Comparison of ENCODE assay signal across 8 cellular contexts in the genomic region with DNA sequence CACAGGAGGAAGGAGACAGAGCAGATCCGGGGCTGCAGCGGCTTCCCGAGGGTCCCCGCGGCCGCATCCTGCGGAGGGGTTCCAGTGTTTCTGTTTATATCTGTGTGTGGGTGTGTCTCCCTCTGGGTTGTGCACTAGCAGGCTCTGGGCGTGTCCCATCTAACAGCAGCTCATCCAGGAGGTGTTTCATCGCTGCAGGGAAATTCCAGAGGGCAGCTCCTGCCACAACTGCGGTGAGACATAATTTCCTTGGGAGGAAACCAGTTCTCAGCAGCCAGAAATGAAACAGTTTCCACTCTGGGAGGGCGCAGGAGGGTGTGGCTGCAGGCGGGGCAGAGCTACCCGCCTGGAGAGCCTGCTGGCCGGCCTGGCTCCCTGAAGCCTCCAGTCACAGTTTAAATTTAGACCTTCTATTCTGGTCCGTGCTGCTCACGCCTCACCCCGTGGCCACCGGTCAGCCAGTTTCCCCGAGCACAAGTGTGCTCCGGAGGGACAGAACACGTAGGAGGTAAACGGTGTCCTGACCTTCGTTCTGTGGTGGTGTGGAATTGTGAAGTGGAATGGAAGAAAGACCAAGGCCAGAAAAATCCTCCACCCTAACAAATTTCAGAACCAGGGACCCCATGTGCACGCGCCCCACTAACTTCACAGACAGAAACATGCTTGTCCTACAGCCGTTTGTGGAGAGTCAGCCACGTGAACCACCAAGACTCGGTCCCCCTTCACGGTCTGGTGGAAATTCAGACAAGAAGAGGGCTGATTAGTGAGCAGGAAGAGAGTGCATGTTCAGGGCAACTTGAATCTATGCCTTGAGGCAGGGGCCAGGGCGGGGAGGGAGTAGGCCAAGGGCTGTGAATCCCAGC. TPM values are rescaled to one million over a fixed set of nuclear protein-coding genes. Genes with fewer than 3 reads are reported as not detected.
DNase-seq lines count a peak whose midpoint lies in the region; ATAC-seq and TF ChIP-seq lines count a peak whose summit lies in the region.

No MANE protein-coding gene starts in this region.

- H3K27ac Mint-ChIP-seq in WTC11 = peak overlapping the region; percentile 16; the same call in 1 of the 2 replicates

- H3K4me3 ChIP-seq in lower leg skin (ENCODE audit: low read depth, poor library complexity, severe bottlenecking) = no peak overlapping the region

- 0 out of 2 replicates have a peak, but pooled peaks cover 3% of the 10 kb centered on the region for H3K27me3 Mint-ChIP-seq in WTC11 (ENCODE audit: low read depth)

- peak; percentile 97 for DNase-seq in AG08395 (ENCODE audit: low spot score)
- DNase-seq in LoVo (ENCODE audit: low spot score) = peak; percentile 97
- peak; percentile 19 for DNase-seq in WTC11 (ENCODE audit: low spot score)
- peak; percentile 25 for DNase-seq in central memory CD4-positive, alpha-beta T cell
- DNase-seq in lower leg skin (ENCODE audit: low spot score in 2 of 2) = peak; percentile 94 to 97
- peak; percentile 48 to 61 (median 50) for DNase-seq in stimulated activated CD4-positive, alpha-beta T cell treated with anti-CD3 and anti-CD28 coated beads, TNF-alpha, amount 100 ng/mL, for 48 hours (ENCODE audit: low read depth in 3 of 3)

- peaks cover 29% of the 10 kb centered on the region for H3K4me1 Mint-ChIP-seq in WTC11

- TF ChIP-seq CTCF in WTC11 (IDR thresholded peaks at IDR 0.05) (no peak), lower leg skin (IDR thresholded peaks at IDR 0.05) (no peak)

- no peak for TF ChIP-seq POLR2A in lower leg skin (IDR thresholded peaks at IDR 0.05)

- no peaks in the 10 kb centered on the region for H3K36me3 Mint-ChIP-seq in WTC11

- intact Hi-C loops in lower leg skin (cut with DNase I; ENCODE audit: low total_unique reads) = no loop called here

- H3K9me3 Mint-ChIP-seq in WTC11 = no peaks in the 10 kb centered on the region

- H3K4me3 Mint-ChIP-seq in WTC11 = no peak overlapping the region

- ATAC-seq in GM19438 (IDR thresholded peaks at IDR 0.05; ENCODE audit: low read depth, unreplicated experiment) = peak; percentile 79
- ATAC-seq in WTC11 = peak; percentile 15; the same call in 1 of the 2 replicates
- no peak for ATAC-seq in GM19452 (IDR thresholded peaks at IDR 0.05; ENCODE audit: unreplicated experiment)

- WGBS in lower leg skin, 2 donors = 1 to 7% methylated on average over 30 of the region's 30 CpGs

- POLR2A ChIA-PET in WTC11 (lab: Charles Lee) = interaction anchor here (0.6 kb wide), 1 partner anchor 22 kb away, joined by 4 read pairs; no protein-coding TSS in a partner anchor

- CTCF ChIA-PET in WTC11 (lab: Charles Lee) = interaction anchor here (0.9 to 3.8 kb wide), 4 partner anchors 29 to 34 kb away, joined by 3 to 15 read pairs (median 4); no protein-coding TSS in a partner anchor

TF ChIP-seq in WTC11, 78 proteins besides CTCF, POLR2A, EP300 and RAD21 (continues in another document):
- TF ChIP-seq, protein P1, sequence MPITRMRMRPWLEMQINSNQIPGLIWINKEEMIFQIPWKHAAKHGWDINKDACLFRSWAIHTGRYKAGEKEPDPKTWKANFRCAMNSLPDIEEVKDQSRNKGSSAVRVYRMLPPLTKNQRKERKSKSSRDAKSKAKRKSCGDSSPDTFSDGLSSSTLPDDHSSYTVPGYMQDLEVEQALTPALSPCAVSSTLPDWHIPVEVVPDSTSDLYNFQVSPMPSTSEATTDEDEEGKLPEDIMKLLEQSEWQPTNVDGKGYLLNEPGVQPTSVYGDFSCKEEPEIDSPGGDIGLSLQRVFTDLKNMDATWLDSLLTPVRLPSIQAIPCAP (CRISPR knock-in tag; IDR thresholded peaks at IDR 0.05) = no peak
- no peak for TF ChIP-seq ZNF423 (CRISPR knock-in tag; IDR thresholded peaks at IDR 0.05)
- TF ChIP-seq, protein P2, sequence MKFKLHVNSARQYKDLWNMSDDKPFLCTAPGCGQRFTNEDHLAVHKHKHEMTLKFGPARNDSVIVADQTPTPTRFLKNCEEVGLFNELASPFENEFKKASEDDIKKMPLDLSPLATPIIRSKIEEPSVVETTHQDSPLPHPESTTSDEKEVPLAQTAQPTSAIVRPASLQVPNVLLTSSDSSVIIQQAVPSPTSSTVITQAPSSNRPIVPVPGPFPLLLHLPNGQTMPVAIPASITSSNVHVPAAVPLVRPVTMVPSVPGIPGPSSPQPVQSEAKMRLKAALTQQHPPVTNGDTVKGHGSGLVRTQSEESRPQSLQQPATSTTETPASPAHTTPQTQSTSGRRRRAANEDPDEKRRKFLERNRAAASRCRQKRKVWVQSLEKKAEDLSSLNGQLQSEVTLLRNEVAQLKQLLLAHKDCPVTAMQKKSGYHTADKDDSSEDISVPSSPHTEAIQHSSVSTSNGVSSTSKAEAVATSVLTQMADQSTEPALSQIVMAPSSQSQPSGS (CRISPR knock-in tag; IDR thresholded peaks at IDR 0.05; ENCODE audit: borderline replicate concordance, low read depth) = no peak
- TF ChIP-seq, protein P3, sequence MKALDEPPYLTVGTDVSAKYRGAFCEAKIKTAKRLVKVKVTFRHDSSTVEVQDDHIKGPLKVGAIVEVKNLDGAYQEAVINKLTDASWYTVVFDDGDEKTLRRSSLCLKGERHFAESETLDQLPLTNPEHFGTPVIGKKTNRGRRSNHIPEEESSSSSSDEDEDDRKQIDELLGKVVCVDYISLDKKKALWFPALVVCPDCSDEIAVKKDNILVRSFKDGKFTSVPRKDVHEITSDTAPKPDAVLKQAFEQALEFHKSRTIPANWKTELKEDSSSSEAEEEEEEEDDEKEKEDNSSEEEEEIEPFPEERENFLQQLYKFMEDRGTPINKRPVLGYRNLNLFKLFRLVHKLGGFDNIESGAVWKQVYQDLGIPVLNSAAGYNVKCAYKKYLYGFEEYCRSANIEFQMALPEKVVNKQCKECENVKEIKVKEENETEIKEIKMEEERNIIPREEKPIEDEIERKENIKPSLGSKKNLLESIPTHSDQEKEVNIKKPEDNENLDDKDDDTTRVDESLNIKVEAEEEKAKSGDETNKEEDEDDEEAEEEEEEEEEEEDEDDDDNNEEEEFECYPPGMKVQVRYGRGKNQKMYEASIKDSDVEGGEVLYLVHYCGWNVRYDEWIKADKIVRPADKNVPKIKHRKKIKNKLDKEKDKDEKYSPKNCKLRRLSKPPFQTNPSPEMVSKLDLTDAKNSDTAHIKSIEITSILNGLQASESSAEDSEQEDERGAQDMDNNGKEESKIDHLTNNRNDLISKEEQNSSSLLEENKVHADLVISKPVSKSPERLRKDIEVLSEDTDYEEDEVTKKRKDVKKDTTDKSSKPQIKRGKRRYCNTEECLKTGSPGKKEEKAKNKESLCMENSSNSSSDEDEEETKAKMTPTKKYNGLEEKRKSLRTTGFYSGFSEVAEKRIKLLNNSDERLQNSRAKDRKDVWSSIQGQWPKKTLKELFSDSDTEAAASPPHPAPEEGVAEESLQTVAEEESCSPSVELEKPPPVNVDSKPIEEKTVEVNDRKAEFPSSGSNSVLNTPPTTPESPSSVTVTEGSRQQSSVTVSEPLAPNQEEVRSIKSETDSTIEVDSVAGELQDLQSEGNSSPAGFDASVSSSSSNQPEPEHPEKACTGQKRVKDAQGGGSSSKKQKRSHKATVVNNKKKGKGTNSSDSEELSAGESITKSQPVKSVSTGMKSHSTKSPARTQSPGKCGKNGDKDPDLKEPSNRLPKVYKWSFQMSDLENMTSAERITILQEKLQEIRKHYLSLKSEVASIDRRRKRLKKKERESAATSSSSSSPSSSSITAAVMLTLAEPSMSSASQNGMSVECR (CRISPR knock-in tag; IDR thresholded peaks at IDR 0.05; ENCODE audit: borderline replicate concordance) = no peak
- TF ChIP-seq, protein P4, sequence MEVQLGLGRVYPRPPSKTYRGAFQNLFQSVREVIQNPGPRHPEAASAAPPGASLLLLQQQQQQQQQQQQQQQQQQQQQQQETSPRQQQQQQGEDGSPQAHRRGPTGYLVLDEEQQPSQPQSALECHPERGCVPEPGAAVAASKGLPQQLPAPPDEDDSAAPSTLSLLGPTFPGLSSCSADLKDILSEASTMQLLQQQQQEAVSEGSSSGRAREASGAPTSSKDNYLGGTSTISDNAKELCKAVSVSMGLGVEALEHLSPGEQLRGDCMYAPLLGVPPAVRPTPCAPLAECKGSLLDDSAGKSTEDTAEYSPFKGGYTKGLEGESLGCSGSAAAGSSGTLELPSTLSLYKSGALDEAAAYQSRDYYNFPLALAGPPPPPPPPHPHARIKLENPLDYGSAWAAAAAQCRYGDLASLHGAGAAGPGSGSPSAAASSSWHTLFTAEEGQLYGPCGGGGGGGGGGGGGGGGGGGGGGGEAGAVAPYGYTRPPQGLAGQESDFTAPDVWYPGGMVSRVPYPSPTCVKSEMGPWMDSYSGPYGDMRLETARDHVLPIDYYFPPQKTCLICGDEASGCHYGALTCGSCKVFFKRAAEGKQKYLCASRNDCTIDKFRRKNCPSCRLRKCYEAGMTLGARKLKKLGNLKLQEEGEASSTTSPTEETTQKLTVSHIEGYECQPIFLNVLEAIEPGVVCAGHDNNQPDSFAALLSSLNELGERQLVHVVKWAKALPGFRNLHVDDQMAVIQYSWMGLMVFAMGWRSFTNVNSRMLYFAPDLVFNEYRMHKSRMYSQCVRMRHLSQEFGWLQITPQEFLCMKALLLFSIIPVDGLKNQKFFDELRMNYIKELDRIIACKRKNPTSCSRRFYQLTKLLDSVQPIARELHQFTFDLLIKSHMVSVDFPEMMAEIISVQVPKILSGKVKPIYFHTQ (CRISPR knock-in tag; IDR thresholded peaks at IDR 0.05) = no peak
- TF ChIP-seq NR2C2 (CRISPR knock-in tag; IDR thresholded peaks at IDR 0.05) = no peak
- TF ChIP-seq ZNF232 (CRISPR knock-in tag; IDR thresholded peaks at IDR 0.05) = no peak
- TF ChIP-seq, protein P5, sequence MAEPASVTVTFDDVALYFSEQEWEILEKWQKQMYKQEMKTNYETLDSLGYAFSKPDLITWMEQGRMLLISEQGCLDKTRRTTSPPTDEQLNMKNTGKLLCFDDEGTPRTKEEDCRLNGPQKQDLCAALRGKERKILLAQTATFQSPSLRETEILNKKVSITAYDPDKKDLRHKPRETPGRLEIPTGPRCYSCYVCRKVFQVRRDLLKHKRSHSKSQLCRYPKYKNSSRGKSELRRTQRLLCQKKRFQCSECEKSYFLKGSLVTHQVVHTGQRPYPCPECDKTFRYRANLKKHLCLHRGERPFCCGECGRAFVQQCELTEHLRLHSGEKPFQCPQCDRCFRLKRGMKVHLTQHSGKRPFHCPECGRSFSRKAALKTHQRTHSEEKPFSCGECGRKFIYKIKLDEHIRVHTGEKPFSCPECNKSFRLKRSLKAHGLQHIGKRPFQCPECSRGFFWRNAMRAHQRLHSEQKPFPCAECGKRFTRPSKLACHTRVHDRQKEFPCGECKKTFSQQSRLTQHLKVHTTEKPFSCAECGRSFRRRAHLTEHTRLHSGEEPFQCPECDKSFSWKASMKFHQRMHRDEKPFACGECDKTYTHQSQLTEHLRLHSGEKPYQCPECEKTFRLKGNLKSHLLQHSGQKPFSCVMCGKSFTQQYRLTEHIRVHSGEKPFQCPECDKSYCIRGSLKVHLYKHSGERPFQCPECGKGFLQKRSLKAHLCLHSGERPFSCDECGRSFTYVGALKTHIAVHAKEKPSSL (CRISPR knock-in tag; conservative IDR thresholded peaks at IDR 0.05) = no peak
- TF ChIP-seq NFYB (CRISPR knock-in tag; conservative IDR thresholded peaks at IDR 0.05; ENCODE audit: low read depth) = no peak
- TF ChIP-seq NFE2L1 (CRISPR knock-in tag; IDR thresholded peaks at IDR 0.05) = no peak
- TF ChIP-seq ZBTB21 (CRISPR knock-in tag; IDR thresholded peaks at IDR 0.05; ENCODE audit: borderline replicate concordance) = no peak
- no peak for TF ChIP-seq ATF1 (CRISPR knock-in tag; IDR thresholded peaks at IDR 0.05)

RNA-seq across cellular contexts. Expression of a gene that starts 50.2 kb away (rescaled TPM):
- total RNA-seq in WTC11 (2021) (not detected in 3 replicates), lower leg skin (not detected)

Comparison
In these comparisons a context has a peak if more than half of its experiments do, and no peak if none do; other contexts are left out.
1. DNase-seq: peak in every context shown above with its lines; median percentile 97 in AG08395; 97 in LoVo; 96 in lower leg skin; 50 in stimulated activated CD4-positive, alpha-beta T cell treated with anti-CD3 and anti-CD28 coated beads, TNF-alpha, amount 100 ng/mL, for 48 hours; 25 in central memory CD4-positive, alpha-beta T cell; 19 in WTC11.